ENCODE assay signal across 8 cellular contexts in the genomic region with DNA sequence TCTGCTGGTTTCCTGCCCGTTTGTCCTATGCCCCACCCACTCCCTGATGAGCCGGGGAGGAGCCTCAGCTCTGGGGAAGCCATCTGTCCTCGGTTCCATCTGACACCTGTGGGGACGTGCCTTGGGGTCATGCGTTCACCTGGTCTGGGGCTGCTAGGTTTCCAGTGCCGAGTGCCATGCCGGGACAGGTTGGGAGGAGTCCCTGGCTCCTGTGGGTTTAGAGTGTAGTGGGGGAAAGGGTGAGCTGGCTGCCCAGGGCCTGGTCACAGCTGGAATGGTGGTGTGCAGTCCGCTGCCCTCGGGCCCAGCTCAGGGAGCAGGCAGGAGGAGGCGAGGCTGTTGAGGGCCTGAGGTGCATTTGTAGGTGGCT. TPM values are rescaled to one million over a fixed set of nuclear protein-coding genes. Genes with fewer than 3 reads are reported as not detected.
A peak's percentile ranks its signal among the peaks of the same experiment; 100 is the strongest.
DNase-seq lines count a peak whose midpoint lies in the region; ATAC-seq and TF ChIP-seq lines count a peak whose summit lies in the region.

No MANE protein-coding gene starts in this region.

- BruUV-seq in Caco-2 (replicated peaks; lab: Mats Ljungman, UMichigan) = no TSS peak

- H3K9me2 ChIP-seq in Karpas-422 (replicated peaks; ENCODE audit: insufficient read depth, low read length) = no peaks in the 10 kb centered on the region

- no peak for TF ChIP-seq POLR2A in erythroblast (IDR thresholded peaks at IDR 0.05; ENCODE audit: low read length)

- H3K4me3 ChIP-seq in Caco-2 (ENCODE audit: low read depth, low read length) (no peak overlapping the region), Karpas-422 (ENCODE audit: low read length) (peak overlapping the region; percentile 83; the same call in 1 of the 2 replicates), right atrium auricular region (peak overlapping the region; percentile 61 to 71), skin epidermis (peak overlapping the region in 5 of 7 experiments; percentile 2 to 68 (median 62))

- intact Hi-C loops in Caco-2 (cut with micrococcal nuclease; ENCODE audit: unreplicated experiment) = no loop called here

- peaks cover 15% of the 10 kb centered on the region for H3K4me1 ChIP-seq in Caco-2
- peaks cover 35% of the 10 kb centered on the region for H3K4me1 ChIP-seq in Karpas-422 (ENCODE audit: low read length)
- H3K4me1 ChIP-seq in right atrium auricular region = peaks cover 0 to 67% of the 10 kb centered on the region in 2 donors

- CTCF ChIA-PET in Caco-2 (lab: Charles Lee) = interaction anchor here (2.3 kb wide), 1 partner anchor 60 kb away, joined by 8 read pairs; no protein-coding TSS in a partner anchor

- no peak overlapping the region for H3K27ac Mint-ChIP-seq in Caco-2 (ENCODE audit: unreplicated experiment)
- peak overlapping the region; percentile 94 for H3K27ac Mint-ChIP-seq in activated T-helper 17 cell treated with anti-CD3 and anti-CD28 coated beads, Interleukin-2, amount 50 U/mL, for 72 hours

- no peaks in the 10 kb centered on the region for H3K9me3 Mint-ChIP-seq in Caco-2 (ENCODE audit: unreplicated experiment)
- H3K9me3 Mint-ChIP-seq in activated T-helper 17 cell treated with anti-CD3 and anti-CD28 coated beads, Interleukin-2, amount 50 U/mL, for 72 hours = no peaks in the 10 kb centered on the region

- H4K20me1 ChIP-seq in Karpas-422 (ENCODE audit: insufficient read depth, low read depth, low read length) = peaks cover 56% of the 10 kb centered on the region

- peak overlapping the region; percentile 75 for H3K4me3 Mint-ChIP-seq in Caco-2 (ENCODE audit: unreplicated experiment)
- H3K4me3 Mint-ChIP-seq in activated T-helper 17 cell treated with anti-CD3 and anti-CD28 coated beads, Interleukin-2, amount 50 U/mL, for 72 hours = peak overlapping the region; percentile 97

- H3K9me3 ChIP-seq in Caco-2 (no peaks in the 10 kb centered on the region), Karpas-422 (ENCODE audit: low read length) (no peaks in the 10 kb centered on the region), right atrium auricular region (no peaks in the 10 kb centered on the region)

- POLR2A ChIA-PET in Caco-2 (lab: Charles Lee) = interaction anchor here (1.0 kb wide), 1 partner anchor 17 kb away, joined by 3 read pairs; no protein-coding TSS in a partner anchor

- peak overlapping the region; percentile 99 for H3K4me2 ChIP-seq in Karpas-422 (ENCODE audit: low read depth, low read length, poor library complexity, severe bottlenecking)

- H3K79me2 ChIP-seq in Karpas-422 (ENCODE audit: low read length) = peaks cover 27% of the 10 kb centered on the region; the same call in 1 of the 2 replicates

- no peak for TF ChIP-seq CTCF in Caco-2 (IDR thresholded peaks at IDR 0.05; ENCODE audit: insufficient read depth in 1 of 2, low read depth in 1 of 2, low read length in 1 of 2, severe bottlenecking in 1 of 2, unreplicated experiment in 1 of 2)
- no peak for TF ChIP-seq CTCF in right atrium auricular region (IDR thresholded peaks at IDR 0.05)

- peaks cover 1% of the 10 kb centered on the region; the same call in 1 of the 2 replicates for H3K36me3 ChIP-seq in Caco-2 (ENCODE audit: control insufficient read depth, insufficient read depth, low read length)
- H3K36me3 ChIP-seq in Karpas-422 (ENCODE audit: insufficient read depth, low read length) = no peaks in the 10 kb centered on the region
- no peaks in the 10 kb centered on the region for H3K36me3 ChIP-seq in right atrium auricular region

- peaks cover 35% of the 10 kb centered on the region for H3K4me1 Mint-ChIP-seq in Caco-2 (ENCODE audit: low read depth, unreplicated experiment)
- H3K4me1 Mint-ChIP-seq in activated T-helper 17 cell treated with anti-CD3 and anti-CD28 coated beads, Interleukin-2, amount 50 U/mL, for 72 hours = peaks cover 34% of the 10 kb centered on the region

- no peak overlapping the region for H3K27ac ChIP-seq in Karpas-422 (ENCODE audit: low read length)
- H3K27ac ChIP-seq in right atrium auricular region = peak overlapping the region; percentile 69 to 82
- H3K27ac ChIP-seq in skin epidermis = peak overlapping the region in 12 of 21 experiments; percentile 17 to 88 (median 76)

- H3K9ac ChIP-seq in Karpas-422 (ENCODE audit: low read length) = 0 out of 2 replicates have a peak overlapping the region, but pooled peaks have one; percentile 85

- ATAC-seq in activated T-helper 17 cell treated with anti-CD3 and anti-CD28 coated beads, Interleukin-2, amount 50 U/mL, for 72 hours (replicated peaks) = no peak
- ATAC-seq in GM18909 (IDR thresholded peaks at IDR 0.05; ENCODE audit: poor library complexity, unreplicated experiment) = no peak

- H3K27me3 Mint-ChIP-seq in Caco-2 (ENCODE audit: insufficient read depth, unreplicated experiment) = no peaks in the 10 kb centered on the region
- no peaks in the 10 kb centered on the region for H3K27me3 Mint-ChIP-seq in activated T-helper 17 cell treated with anti-CD3 and anti-CD28 coated beads, Interleukin-2, amount 50 U/mL, for 72 hours

- H2AFZ ChIP-seq in Karpas-422 (ENCODE audit: low read length) = no peak overlapping the region

- DNase-seq in Caco-2 (no peak), Karpas-422 (peak; percentile 51), right atrium auricular region (ENCODE audit: low spot score) (no peak), erythroblast (lab: John Stamatoyannopoulos, UW) (no peak), NCI-H2107 (lab: John Stamatoyannopoulos, UW) (no peak)

- H3K36me3 Mint-ChIP-seq in Caco-2 (ENCODE audit: insufficient read depth, unreplicated experiment) = peaks cover 33% of the 10 kb centered on the region
- peaks cover 41% of the 10 kb centered on the region for H3K36me3 Mint-ChIP-seq in activated T-helper 17 cell treated with anti-CD3 and anti-CD28 coated beads, Interleukin-2, amount 50 U/mL, for 72 hours (ENCODE audit: low read depth)

- H3K27me3 ChIP-seq in Caco-2 (replicated peaks; ENCODE audit: control insufficient read depth, insufficient read depth, low read length) (no peaks in the 10 kb centered on the region), Karpas-422 (ENCODE audit: low read length) (no peaks in the 10 kb centered on the region), right atrium auricular region (no peaks in the 10 kb centered on the region)

RNA-seq across cellular contexts. Expression of a gene that starts 2.5 kb away (rescaled TPM):
- 27.4 and 30.9 TPM in 2 replicates for total RNA-seq in Caco-2 (2022)
- 50.8 and 59.7 TPM in 2 replicates for total RNA-seq in Karpas-422 (2014; rRNA removed; shearing (Covaris generic); ENCODE audit: low replicate concordance)
- total RNA-seq in activated T-helper 17 cell treated with anti-CD3 and anti-CD28 coated beads, Interleukin-2, amount 50 U/mL, for 72 hours = 10 to 100 TPM; 33.8 to 83.5 TPM
- total RNA-seq in right atrium auricular region = 10 to 100 TPM; 17.6 to 26.0 TPM
